Comparison of ENCODE assay signal across 22 cellular contexts in the genomic region with DNA sequence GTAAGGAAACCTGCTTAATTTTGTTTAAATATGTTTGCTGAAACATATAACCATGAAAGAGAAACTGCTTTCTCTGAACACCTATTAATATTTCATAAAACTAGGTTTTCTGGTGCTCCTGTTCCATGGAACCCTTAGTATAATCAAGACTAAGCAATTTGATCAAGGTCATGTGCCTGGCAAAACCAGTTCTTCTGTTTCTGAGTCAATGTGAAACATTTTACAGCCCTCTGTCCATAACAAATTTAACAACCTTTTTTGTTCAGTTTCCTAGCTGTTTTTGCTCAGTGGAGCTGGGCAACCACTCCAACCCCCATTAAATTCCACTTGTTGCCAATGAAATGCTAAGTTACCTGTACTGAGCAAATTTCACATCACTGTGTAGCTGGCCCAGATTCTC.
A peak's percentile ranks its signal among the peaks of the same experiment; 100 is the strongest.
DNase-seq lines count a peak whose midpoint lies in the region; ATAC-seq and TF ChIP-seq lines count a peak whose summit lies in the region.
"Had no signal": no experiment of that assay in that cellular context is flagged by ENCODE, and none has a peak within 500 bp of the region (broad histone marks: within the 10 kb centered on the region; RNA-seq: fewer than 3 reads in every experiment).

No MANE protein-coding gene starts in this region.

- DNase-seq in NCI-H748 (lab: John Stamatoyannopoulos, UW; ENCODE audit: unreplicated experiment) (peak; percentile 5), NCI-H748 treated with DMSO at 0.1 percent for 48 hours (lab: John Stamatoyannopoulos, UW) (no peak), colonic mucosa (peak; percentile 65), prostate gland (ENCODE audit: low spot score) (peak; percentile 7), ovary (no peak), posterior vena cava (ENCODE audit: low spot score) (no peak)
- DNase-seq: Caco-2; CD8-positive, alpha-beta T cell; DMS 273 treated with DMSO at 0.1 percent for 48 hours; DND-41; Karpas-422; NCI-H1092; NCI-H1417 treated with DMSO at 0.1 percent for 48 hours; NCI-H187; NCI-H2081 treated with DMSO at 0.1 percent for 48 hours; NCI-H524; RPMI8226; SHP77; SK-N-SH had no signal

- H3K27me3 ChIP-seq in colonic mucosa, result no peaks in the 10 kb centered on the region
- H3K27me3 ChIP-seq in prostate gland (replicated peaks; ENCODE audit: insufficient read depth), result no peaks in the 10 kb centered on the region
- no peaks in the 10 kb centered on the region for H3K27me3 ChIP-seq in ovary

- ATAC-seq in GM18907 (IDR thresholded peaks at IDR 0.05; ENCODE audit: unreplicated experiment), result no peak
- ATAC-seq: CD8-positive, alpha-beta T cell had no signal

- H3K9ac ChIP-seq in colonic mucosa (ENCODE audit: low read depth in 2 of 2, low read length in 2 of 2), result no peak overlapping the region
- H3K9ac ChIP-seq: SK-N-SH had no signal

- TF ChIP-seq CTCF in colonic mucosa (IDR thresholded peaks at IDR 0.05) (no peak), prostate gland (IDR thresholded peaks at IDR 0.05) (no peak), ovary (IDR thresholded peaks at IDR 0.05) (no peak)

- TF ChIP-seq POLR2A in prostate gland (IDR thresholded peaks at IDR 0.05), result no peak
- TF ChIP-seq POLR2A in ovary (IDR thresholded peaks at IDR 0.05), result no peak

- H3K36me3 ChIP-seq in colonic mucosa, result no peaks in the 10 kb centered on the region
- H3K36me3 ChIP-seq in prostate gland, result no peaks in the 10 kb centered on the region
- no peaks in the 10 kb centered on the region for H3K36me3 ChIP-seq in ovary

- H3K4me1 ChIP-seq in colonic mucosa (no peaks in the 10 kb centered on the region), prostate gland (replicated peaks) (no peaks in the 10 kb centered on the region), ovary (ENCODE audit: insufficient read depth) (no peaks in the 10 kb centered on the region)
- H3K4me1 ChIP-seq: Caco-2 had no signal

- TF ChIP-seq EP300 in ovary (IDR thresholded peaks at IDR 0.05), result no peak

- intact Hi-C loops in colonic mucosa (cut with DNase I), result no loop called here
- intact Hi-C loops in prostate gland (cut with DNase I), result no loop called here
- intact Hi-C loops in ovary (cut with DNase I), result no loop called here
- intact Hi-C loops in posterior vena cava (cut with DNase I), result no loop called here

- H3K9me3 ChIP-seq in colonic mucosa (no peaks in the 10 kb centered on the region), prostate gland (no peaks in the 10 kb centered on the region), ovary (no peaks in the 10 kb centered on the region)
- H3K9me3 ChIP-seq: Caco-2, SK-N-SH had no signal

- no peak overlapping the region for H3K4me3 ChIP-seq in colonic mucosa
- no peak overlapping the region for H3K4me3 ChIP-seq in prostate gland
- H3K4me3 ChIP-seq in ovary, result no peak overlapping the region

- H3K27ac ChIP-seq in colonic mucosa, result peak overlapping the region; percentile 44
- no peak overlapping the region for H3K27ac ChIP-seq in prostate gland
- H3K27ac ChIP-seq in ovary, result no peak overlapping the region
- H3K27ac ChIP-seq: 22Rv1, C4-2B had no signal

Comparison
In these comparisons a context has a peak if more than half of its experiments do, and no peak if none do; other contexts are left out.
1. DNase-seq: peak in NCI-H748 (single experiment), colonic mucosa (single experiment) and prostate gland (single experiment); none in NCI-H748 treated with DMSO at 0.1 percent for 48 hours (single experiment), ovary (0 of 5) and posterior vena cava (single experiment).